In the genomic region with DNA sequence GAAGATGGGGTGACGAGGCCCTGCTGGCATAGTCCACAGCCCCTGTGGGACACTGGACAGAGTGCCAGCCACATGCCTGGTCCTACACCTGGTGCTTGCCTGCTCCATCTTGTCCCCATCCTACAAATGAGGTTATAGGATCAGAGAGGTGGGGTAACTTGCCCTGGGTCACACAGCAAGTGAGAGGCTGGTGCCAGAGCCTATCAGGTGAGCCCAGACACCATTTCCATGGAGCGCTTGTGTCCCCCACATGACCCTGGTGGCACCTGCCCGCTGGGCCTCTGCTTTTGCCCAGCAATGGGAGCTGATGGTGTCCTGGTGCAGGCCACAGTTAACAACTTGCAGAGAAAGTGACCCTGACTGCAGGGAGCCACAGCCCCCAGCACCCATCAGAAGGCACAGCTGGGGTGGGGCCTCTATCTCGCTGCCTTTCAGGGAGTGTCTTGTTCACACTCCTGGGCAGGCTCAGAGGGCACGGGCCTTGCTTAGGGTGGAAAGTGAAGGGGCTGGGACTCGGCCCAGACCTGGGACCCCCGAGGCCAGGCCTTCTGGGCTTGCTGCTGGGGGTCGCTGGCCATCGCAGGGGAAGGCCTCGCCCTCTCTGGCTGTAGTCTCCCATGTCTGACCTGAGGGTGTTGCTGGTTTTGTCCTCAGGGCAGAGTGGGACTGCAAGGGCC, we compare ENCODE assay signal across 19 cellular contexts. TPM values are rescaled to one million over a fixed set of nuclear protein-coding genes. Genes with fewer than 3 reads are reported as not detected.
DNase-seq lines count a peak whose midpoint lies in the region; ATAC-seq and TF ChIP-seq lines count a peak whose summit lies in the region.
"Had no signal": no experiment of that assay in that cellular context is flagged by ENCODE, and none has a peak within 500 bp of the region (broad histone marks: within the 10 kb centered on the region; RNA-seq: fewer than 3 reads in every experiment).

No MANE protein-coding gene starts in this region.

- H4K8ac ChIP-seq in trophoblast cell (ENCODE audit: low read depth, low read length): no peak overlapping the region

- H3K9me3 ChIP-seq in left ventricle myocardium inferior (replicated peaks) (no peaks in the 10 kb centered on the region), trophoblast cell (ENCODE audit: insufficient read depth, low read depth, low read length) (peaks cover 4% of the 10 kb centered on the region), T-helper 17 cell (ENCODE audit: control insufficient read depth, low read length, poor library complexity, severe bottlenecking) (no peaks in the 10 kb centered on the region)

- H3K4me2 ChIP-seq in trophoblast cell (ENCODE audit: low read length): no peak overlapping the region

- H2BK5ac ChIP-seq in trophoblast cell (ENCODE audit: low read depth, low read length, poor library complexity): no peak overlapping the region

- no peak overlapping the region for H2AFZ ChIP-seq in trophoblast cell (ENCODE audit: insufficient read depth, low read length, poor library complexity)

- H2AK5ac ChIP-seq in trophoblast cell (ENCODE audit: low read length): no peak overlapping the region

- H3K9ac ChIP-seq in trophoblast cell (ENCODE audit: low read length): no peak overlapping the region

- no peak overlapping the region for H3K23ac ChIP-seq in trophoblast cell (ENCODE audit: low read length)

- no peak overlapping the region for H3K4me3 ChIP-seq in left ventricle myocardium inferior
- no peak overlapping the region for H3K4me3 ChIP-seq in trophoblast cell (ENCODE audit: low read depth, low read length)

- DNase-seq in Right ventricle myocardium inferior (ENCODE audit: missing footprints) (peak; percentile 63), left ventricle myocardium inferior (no peak), RWPE1 (ENCODE audit: low spot score) (no peak), glutamatergic neuron (no peak), trophoblast cell (peak; percentile 18 to 60), T-helper 17 cell (no peak)
- DNase-seq in activated T-helper 1 cell treated with anti-CD3 and anti-CD28 coated beads, Interleukin-12 subunit alpha, Interleukin-12 subunit beta, Interleukin-2, Interleukin-4 antibody, amounts not matched to agents 30 ng/mL and 10 ng/mL and 1 ng/mL, durations not matched to agents 14 hours and 24 hours and 36 hours (ENCODE audit: low spot score): no peak
- DNase-seq: 8988T; ACHN; C1 segment of cervical spinal cord; Calu3; CD4-positive, alpha-beta T cell; DMS153; DMS79 treated with DMSO at 0.1 percent for 48 hours; EL; HCEC 1CT had no signal

- H3K27ac ChIP-seq in left ventricle myocardium inferior (replicated peaks) (no peak overlapping the region), RWPE1 (peak overlapping the region; percentile 52; the same call in 1 of the 2 replicates), trophoblast cell (ENCODE audit: low read depth, low read length) (no peak overlapping the region)
- H3K27ac ChIP-seq: HL-60 had no signal

- H3K4me1 ChIP-seq in left ventricle myocardium inferior (peaks cover 76% of the 10 kb centered on the region), trophoblast cell (ENCODE audit: control insufficient read depth in 1 of 2, insufficient read depth in 2 of 2, low read length in 2 of 2) (peaks cover 2 to 3% of the 10 kb centered on the region in 2 experiments)

- TF ChIP-seq CTCF in left ventricle myocardium inferior (IDR thresholded peaks at IDR 0.05; ENCODE audit: borderline replicate concordance) (no peak), RWPE1 (conservative IDR thresholded peaks at IDR 0.05; ENCODE audit: low read depth) (no peak), glutamatergic neuron (IDR thresholded peaks at IDR 0.05; ENCODE audit: partially characterized antibody, unreplicated experiment) (no peak)

- H3K27me3 ChIP-seq in left ventricle myocardium inferior (ENCODE audit: low read depth) (no peaks in the 10 kb centered on the region), trophoblast cell (ENCODE audit: insufficient read depth, low read length) (no peaks in the 10 kb centered on the region)

- POLR2A ChIA-PET in RWPE1 (lab: Yijun Ruan, JAX; ENCODE audit: low non-redundant PET): no interaction called here

- no peak overlapping the region for H4K91ac ChIP-seq in trophoblast cell (ENCODE audit: low read depth, low read length)

- H3K27ac Mint-ChIP-seq in glutamatergic neuron (ENCODE audit: unreplicated experiment): peak overlapping the region; percentile 68
- H3K27ac Mint-ChIP-seq in activated T-helper 1 cell treated with anti-CD3 and anti-CD28 coated beads, Interleukin-12 subunit alpha, Interleukin-12 subunit beta, Interleukin-2, Interleukin-4 antibody, amounts not matched to agents 30 ng/mL and 10 ng/mL and 1 ng/mL, durations not matched to agents 14 hours and 24 hours and 36 hours: no peak overlapping the region
- H3K27ac Mint-ChIP-seq in T-helper 17 cell: no peak overlapping the region
- H3K27ac Mint-ChIP-seq: B cell; CD4-positive, alpha-beta T cell had no signal

- no CpG with 5 or more reads among the region's 10 CpGs for WGBS in trophoblast cell (ENCODE audit: extremely low coverage, insufficient coverage, insufficient read length)

- H3K4me3 Mint-ChIP-seq in glutamatergic neuron (ENCODE audit: unreplicated experiment) (no peak overlapping the region), T-helper 17 cell (no peak overlapping the region)
- H3K4me3 Mint-ChIP-seq in activated T-helper 1 cell treated with anti-CD3 and anti-CD28 coated beads, Interleukin-12 subunit alpha, Interleukin-12 subunit beta, Interleukin-2, Interleukin-4 antibody, amounts not matched to agents 30 ng/mL and 10 ng/mL and 1 ng/mL, durations not matched to agents 14 hours and 24 hours and 36 hours: no peak overlapping the region
- H3K4me3 Mint-ChIP-seq: B cell; CD4-positive, alpha-beta T cell had no signal

- intact Hi-C loops in Right ventricle myocardium inferior (cut with DNase I) (no loop called here), left ventricle myocardium inferior (cut with micrococcal nuclease) (no loop called here)
- intact Hi-C loops in activated T-helper 1 cell treated with anti-CD3 and anti-CD28 coated beads, Interleukin-12 subunit alpha, Interleukin-12 subunit beta, Interleukin-2, Interleukin-4 antibody, amounts not matched to agents 30 ng/mL and 10 ng/mL and 1 ng/mL, durations not matched to agents 14 hours and 24 hours and 36 hours (cut with micrococcal nuclease): no loop called here

- H3K27me3 Mint-ChIP-seq in glutamatergic neuron (ENCODE audit: unreplicated experiment) (peaks cover 14% of the 10 kb centered on the region), T-helper 17 cell (no peaks in the 10 kb centered on the region)
- no peaks in the 10 kb centered on the region for H3K27me3 Mint-ChIP-seq in activated T-helper 1 cell treated with anti-CD3 and anti-CD28 coated beads, Interleukin-12 subunit alpha, Interleukin-12 subunit beta, Interleukin-2, Interleukin-4 antibody, amounts not matched to agents 30 ng/mL and 10 ng/mL and 1 ng/mL, durations not matched to agents 14 hours and 24 hours and 36 hours (ENCODE audit: insufficient read depth)
- H3K27me3 Mint-ChIP-seq: B cell; CD4-positive, alpha-beta T cell had no signal

- H3K4ac ChIP-seq in trophoblast cell (ENCODE audit: low read depth, low read length): no peak overlapping the region

- H3K79me2 ChIP-seq in trophoblast cell (ENCODE audit: control insufficient read depth, insufficient read depth, low read length, poor library complexity): peaks cover 5% of the 10 kb centered on the region

- H3K4me1 Mint-ChIP-seq in glutamatergic neuron (ENCODE audit: low read depth, unreplicated experiment) (peaks cover 11% of the 10 kb centered on the region), T-helper 17 cell (peaks cover 25% of the 10 kb centered on the region)
- H3K4me1 Mint-ChIP-seq in activated T-helper 1 cell treated with anti-CD3 and anti-CD28 coated beads, Interleukin-12 subunit alpha, Interleukin-12 subunit beta, Interleukin-2, Interleukin-4 antibody, amounts not matched to agents 30 ng/mL and 10 ng/mL and 1 ng/mL, durations not matched to agents 14 hours and 24 hours and 36 hours (ENCODE audit: low read depth): no peaks in the 10 kb centered on the region

- no peak overlapping the region for H4K12ac ChIP-seq in trophoblast cell (ENCODE audit: low read depth, low read length)

- no peak overlapping the region for H3K14ac ChIP-seq in trophoblast cell (ENCODE audit: low read length)

- H3K18ac ChIP-seq in trophoblast cell (ENCODE audit: low read length): no peak overlapping the region

- H3K36me3 ChIP-seq in left ventricle myocardium inferior (peaks cover 22% of the 10 kb centered on the region), trophoblast cell (ENCODE audit: control insufficient read depth in 1 of 2, insufficient read depth in 2 of 2, low read length in 2 of 2) (peaks cover 51% of the 10 kb centered on the region in 2 experiments)

- H3K79me1 ChIP-seq in trophoblast cell (ENCODE audit: low read length): peaks cover 4% of the 10 kb centered on the region

- H2BK120ac ChIP-seq in trophoblast cell (ENCODE audit: insufficient read depth, low read length, poor library complexity): no peak overlapping the region

- H2BK12ac ChIP-seq in trophoblast cell (ENCODE audit: low read length): no peak overlapping the region

- CTCF ChIA-PET in RWPE1 (lab: Yijun Ruan, JAX): interaction anchor here (0.6 kb wide), 1 partner anchor 243 kb away, joined by 3 read pairs; no protein-coding TSS in a partner anchor

- H3K36me3 Mint-ChIP-seq in glutamatergic neuron (ENCODE audit: unreplicated experiment) (no peaks in the 10 kb centered on the region), T-helper 17 cell (ENCODE audit: low read depth) (peaks cover 4% of the 10 kb centered on the region)
- H3K36me3 Mint-ChIP-seq in activated T-helper 1 cell treated with anti-CD3 and anti-CD28 coated beads, Interleukin-12 subunit alpha, Interleukin-12 subunit beta, Interleukin-2, Interleukin-4 antibody, amounts not matched to agents 30 ng/mL and 10 ng/mL and 1 ng/mL, durations not matched to agents 14 hours and 24 hours and 36 hours (ENCODE audit: low read depth): no peaks in the 10 kb centered on the region

- H3K9me3 Mint-ChIP-seq in glutamatergic neuron (ENCODE audit: unreplicated experiment): no peaks in the 10 kb centered on the region
- H3K9me3 Mint-ChIP-seq in activated T-helper 1 cell treated with anti-CD3 and anti-CD28 coated beads, Interleukin-12 subunit alpha, Interleukin-12 subunit beta, Interleukin-2, Interleukin-4 antibody, amounts not matched to agents 30 ng/mL and 10 ng/mL and 1 ng/mL, durations not matched to agents 14 hours and 24 hours and 36 hours: no peaks in the 10 kb centered on the region
- H3K9me3 Mint-ChIP-seq: CD4-positive, alpha-beta T cell had no signal

- no peak for ATAC-seq in Right ventricle myocardium inferior
- no peak for ATAC-seq in GM18873 (IDR thresholded peaks at IDR 0.05; ENCODE audit: low FRiP score, unreplicated experiment)
- ATAC-seq in T-helper 17 cell: no peak

RNA-seq across cellular contexts. Expression of a gene that starts 7.2 kb away (rescaled TPM):
- total RNA-seq in Right ventricle myocardium inferior (29.6 TPM), left ventricle myocardium inferior (26.4 TPM), glutamatergic neuron (ENCODE audit: unreplicated experiment) (110 TPM), T-helper 17 cell (10 to 100 TPM; 13.7 to 16.4 TPM)
- polyA plus RNA-seq in trophoblast cell (2013): 32.2 and 33.7 TPM in 2 replicates
- total RNA-seq in activated T-helper 1 cell treated with anti-CD3 and anti-CD28 coated beads, Interleukin-12 subunit alpha, Interleukin-12 subunit beta, Interleukin-2, Interleukin-4 antibody, amounts not matched to agents 30 ng/mL and 10 ng/mL and 1 ng/mL, durations not matched to agents 14 hours and 24 hours and 36 hours: 22.1 and 25.5 TPM in 2 replicates

Comparison
In these comparisons a context has a peak if more than half of its experiments do, and no peak if none do; other contexts are left out.
1. DNase-seq: peak in Right ventricle myocardium inferior (single experiment) and trophoblast cell (2 of 2); none in left ventricle myocardium inferior (single experiment), RWPE1 (single experiment), glutamatergic neuron (single experiment), activated T-helper 1 cell treated with anti-CD3 and anti-CD28 coated beads, Interleukin-12 subunit alpha, Interleukin-12 subunit beta, Interleukin-2, Interleukin-4 antibody, amounts not matched to agents 30 ng/mL and 10 ng/mL and 1 ng/mL, durations not matched to agents 14 hours and 24 hours and 36 hours (single experiment) and T-helper 17 cell (0 of 3).